8 cellular contexts compared by ENCODE assay signal in the genomic region with DNA sequence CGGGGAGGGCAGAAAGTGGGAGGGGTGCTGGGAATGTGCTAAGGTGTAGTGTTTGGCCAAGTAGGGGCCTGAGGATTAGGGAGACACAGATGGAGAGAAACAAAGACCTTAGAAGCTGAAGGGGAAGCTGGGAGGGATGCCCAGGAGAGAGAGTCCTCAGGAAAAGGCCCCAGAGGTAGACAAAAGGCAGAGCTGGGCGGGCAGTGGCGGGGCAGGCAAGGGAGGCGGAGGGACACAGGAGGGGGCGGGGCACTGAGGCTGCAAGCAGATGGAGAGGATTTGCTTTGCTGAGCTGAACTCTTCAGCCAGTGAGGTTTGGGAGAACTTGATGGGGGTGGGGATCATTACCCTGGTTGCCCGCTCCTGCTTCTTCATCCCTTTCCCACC. TPM values are rescaled to one million over a fixed set of nuclear protein-coding genes. Genes with fewer than 3 reads are reported as not detected.
DNase-seq lines count a peak whose midpoint lies in the region; ATAC-seq and TF ChIP-seq lines count a peak whose summit lies in the region.

No MANE protein-coding gene starts in this region.

- H3K4me2 ChIP-seq in parathyroid adenoma (ENCODE audit: low read length): peak overlapping the region; percentile 69

- no peaks in the 10 kb centered on the region for H3K36me3 ChIP-seq in parathyroid adenoma (ENCODE audit: control insufficient read depth, insufficient read depth, low read length)

- CTCF ChIA-PET in HEK293T (lab: Yijun Ruan, JAX): interaction anchor here (2.1 kb wide), 1 partner anchor 15 kb away, joined by 15 read pairs; a partner anchor contains a TSS

- peaks cover 35% of the 10 kb centered on the region for H3K27me3 Mint-ChIP-seq in endothelial cell (ENCODE audit: unreplicated experiment)

- no peaks in the 10 kb centered on the region for H3K9me3 ChIP-seq in parathyroid adenoma (ENCODE audit: control insufficient read depth, low read length)

- H3K27me3 ChIP-seq in parathyroid adenoma (ENCODE audit: control insufficient read depth, insufficient read depth, low read length): no peaks in the 10 kb centered on the region

- peaks cover 5% of the 10 kb centered on the region for H3K79me2 ChIP-seq in parathyroid adenoma

- peak overlapping the region; percentile 99 for H3K4me3 Mint-ChIP-seq in endothelial cell (ENCODE audit: unreplicated experiment)

- H3K9ac ChIP-seq in parathyroid adenoma: no peak overlapping the region

- H3K4me3 ChIP-seq in parathyroid adenoma (ENCODE audit: low read depth, low read length): peak overlapping the region; percentile 71

- H3K27ac Mint-ChIP-seq in endothelial cell (ENCODE audit: unreplicated experiment): peak overlapping the region; percentile 90

- POLR2A ChIA-PET in HEK293T (lab: Yijun Ruan, JAX): interaction anchor here (1.0 to 8.6 kb wide), 4 partner anchors 16 to 80 kb away, joined by 4 to 148 read pairs (median 27); a partner anchor contains a TSS

- ATAC-seq in GM18858 (IDR thresholded peaks at IDR 0.05; ENCODE audit: unreplicated experiment) (no peak), GM18861 (IDR thresholded peaks at IDR 0.05; ENCODE audit: unreplicated experiment) (no peak), HG03571 (IDR thresholded peaks at IDR 0.05; ENCODE audit: unreplicated experiment) (no peak)

- peaks cover 60% of the 10 kb centered on the region for H3K4me1 Mint-ChIP-seq in endothelial cell (ENCODE audit: unreplicated experiment)

- peak overlapping the region; percentile 91 for H3K27ac ChIP-seq in parathyroid adenoma

- H3K4me1 ChIP-seq in parathyroid adenoma: peaks cover 37% of the 10 kb centered on the region

- DNase-seq in EH (ENCODE audit: low read depth): peak; percentile 55
- peak; percentile 32 for DNase-seq in NCI-H774 (lab: John Stamatoyannopoulos, UW)
- peak; percentile 72 for DNase-seq in endothelial cell (ENCODE audit: low spot score)
- DNase-seq in HEK293T (ENCODE audit: extremely low spot score): no peak

- H3K36me3 Mint-ChIP-seq in endothelial cell (ENCODE audit: low read depth, unreplicated experiment): peaks cover 37% of the 10 kb centered on the region

- H2AFZ ChIP-seq in parathyroid adenoma: no peak overlapping the region

- no peaks in the 10 kb centered on the region for H3K9me3 Mint-ChIP-seq in endothelial cell (ENCODE audit: unreplicated experiment)

- TF ChIP-seq CTCF in endothelial cell (IDR thresholded peaks at IDR 0.05; ENCODE audit: unreplicated experiment): no peak
- TF ChIP-seq CTCF in parathyroid adenoma (IDR thresholded peaks at IDR 0.05): no peak

TF ChIP-seq in HEK293T, 16 proteins besides CTCF, POLR2A, EP300 and RAD21:
- no peak for TF ChIP-seq LEF1 (IDR thresholded peaks at IDR 0.05; ENCODE audit: borderline replicate concordance)
- no peak for TF ChIP-seq FOXK2 (IDR thresholded peaks at IDR 0.05)
- TF ChIP-seq ELF4 (IDR thresholded peaks at IDR 0.05): no peak
- no peak for TF ChIP-seq FOXA1 (IDR thresholded peaks at IDR 0.05)
- no peak for TF ChIP-seq L3MBTL2 (conservative IDR thresholded peaks at IDR 0.05)

RNA-seq across cellular contexts. Expression of a gene that starts 2.8 kb away (rescaled TPM):
- total RNA-seq in endothelial cell (ENCODE audit: unreplicated experiment): 864 TPM

RNA-seq across cellular contexts. Expression of a gene that starts 3.3 kb away (rescaled TPM):
- total RNA-seq in endothelial cell (ENCODE audit: unreplicated experiment): 7.6 TPM

RNA-seq across cellular contexts. Expression of a gene that starts 16.1 kb away (rescaled TPM):
- total RNA-seq in endothelial cell (ENCODE audit: unreplicated experiment): 118 TPM

RNA-seq across cellular contexts. Expression of a gene that starts 20.3 kb away (rescaled TPM):
- total RNA-seq in endothelial cell (ENCODE audit: unreplicated experiment): 4.7 TPM

RNA-seq across cellular contexts. Expression of a gene that starts 45.1 kb away (rescaled TPM):
- 25.1 TPM for total RNA-seq in endothelial cell (ENCODE audit: unreplicated experiment)
